Comparison of ENCODE assay signal across 22 cellular contexts in the genomic region with DNA sequence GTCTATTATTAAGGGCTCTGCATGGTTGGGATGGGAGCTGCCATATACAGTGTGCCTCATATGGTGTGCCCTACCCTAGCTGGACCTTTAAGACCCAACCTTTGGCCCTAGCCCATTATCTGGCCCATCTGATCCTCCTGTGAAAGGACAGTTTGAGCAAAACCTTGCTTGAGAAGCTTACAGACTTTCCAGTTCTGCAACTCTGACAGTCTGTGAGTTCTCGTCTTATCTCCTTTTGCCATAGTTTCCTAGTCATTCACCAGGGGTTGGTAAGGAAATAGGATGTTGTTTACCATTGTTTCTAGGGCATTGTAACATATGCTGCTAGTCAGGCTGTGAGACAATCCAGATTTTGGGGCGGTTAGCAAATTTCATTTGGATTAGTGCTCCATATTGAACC. TPM values are rescaled to one million over a fixed set of nuclear protein-coding genes. Genes with fewer than 3 reads are reported as not detected.
DNase-seq lines count a peak whose midpoint lies in the region; TF ChIP-seq lines count a peak whose summit lies in the region.
"Had no signal": no experiment of that assay in that cellular context is flagged by ENCODE, and none has a peak within 500 bp of the region (broad histone marks: within the 10 kb centered on the region; RNA-seq: fewer than 3 reads in every experiment).

No MANE protein-coding gene starts in this region.

- H3K9me3 ChIP-seq in hepatocyte (ENCODE audit: low read depth) (no peaks in the 10 kb centered on the region), spleen (peaks cover 0 to 13% (median 2%) of the 10 kb centered on the region in 8 donors)
- H3K9me3 ChIP-seq: neutrophil, Peyer's patch had no signal

- H3K27ac ChIP-seq in VCaP (peak overlapping the region; percentile 75), hepatocyte (peak overlapping the region; percentile 80), spleen (peak overlapping the region in 7 of 8 donors; percentile 43 to 81 (median 76))
- H3K27ac ChIP-seq: neutrophil, Peyer's patch, tibial nerve, WERI-Rb-1 had no signal

- H3K9me3 Mint-ChIP-seq in MCF 10A (ENCODE audit: unreplicated experiment) = no peaks in the 10 kb centered on the region
- H3K9me3 Mint-ChIP-seq: activated CD4-positive, alpha-beta memory T cell treated with anti-CD3 and anti-CD28 coated beads, Interleukin-2, amount 10 ng/mL, durations not matched to agents 7 days and 5 days; activated T-cell treated with anti-CD3 and anti-CD28 coated beads, Interleukin-2, amount 50 U/mL, for 72 hours had no signal

- H3K4me1 Mint-ChIP-seq in MCF 10A (ENCODE audit: insufficient read depth, unreplicated experiment) = peaks cover 11% of the 10 kb centered on the region
- H3K4me1 Mint-ChIP-seq: activated CD4-positive, alpha-beta memory T cell treated with anti-CD3 and anti-CD28 coated beads, Interleukin-2, amount 10 ng/mL, durations not matched to agents 7 days and 5 days had no signal

- peaks cover 25% of the 10 kb centered on the region for H3K4me1 ChIP-seq in hepatocyte (ENCODE audit: insufficient read depth)
- H3K4me1 ChIP-seq in spleen = peaks cover 7 to 75% (median 42%) of the 10 kb centered on the region in 6 donors

- no peak overlapping the region for H3K4me3 Mint-ChIP-seq in MCF 10A (ENCODE audit: unreplicated experiment)
- H3K4me3 Mint-ChIP-seq: activated CD4-positive, alpha-beta memory T cell treated with anti-CD3 and anti-CD28 coated beads, Interleukin-2, amount 10 ng/mL, durations not matched to agents 7 days and 5 days; activated T-cell treated with anti-CD3 and anti-CD28 coated beads, Interleukin-2, amount 50 U/mL, for 72 hours had no signal

- intact Hi-C loops in spleen (cut with DNase I; ENCODE audit: low total_unique reads) (no loop called here), MCF 10A (cut with micrococcal nuclease) (no loop called here)

- TF ChIP-seq CTCF in VCaP (conservative IDR thresholded peaks at IDR 0.05) (no peak), hepatocyte (IDR thresholded peaks at IDR 0.05; ENCODE audit: poor library complexity) (no peak), spleen (IDR thresholded peaks at IDR 0.05 in 8 of 11, conservative IDR thresholded peaks at IDR 0.05 in 3 of 11) (no peak), MCF 10A (IDR thresholded peaks at IDR 0.05; ENCODE audit: unreplicated experiment) (no peak)

- H2AFZ ChIP-seq in hepatocyte = no peak overlapping the region

- no peaks in the 10 kb centered on the region for H3K36me3 ChIP-seq in hepatocyte (replicated peaks; ENCODE audit: insufficient read depth, low read depth)
- H3K36me3 ChIP-seq in spleen = peaks cover 0 to 24% (median 1%) of the 10 kb centered on the region in 6 donors
- H3K36me3 ChIP-seq: neutrophil, Peyer's patch, WERI-Rb-1 had no signal

- peak; percentile 53 for DNase-seq in SIG-M5 treated with dmso at 0.1 percent for 504 hours (lab: John Stamatoyannopoulos, UW; ENCODE audit: unreplicated experiment)
- no peak for DNase-seq in SIG-M5 (lab: John Stamatoyannopoulos, UW)
- peak; percentile 53 for DNase-seq in hepatocyte (ENCODE audit: low spot score)
- no peak for DNase-seq in spleen
- DNase-seq in NCI-H1105 (lab: John Stamatoyannopoulos, UW) = no peak
- no peak for DNase-seq in NCI-H1417 (lab: John Stamatoyannopoulos, UW)
- DNase-seq in MCF 10A (ENCODE audit: unreplicated experiment) = no peak
- DNase-seq: 8988T; activated CD4-positive, alpha-beta memory T cell treated with anti-CD3 and anti-CD28 coated beads, Interleukin-2, amount 10 ng/mL, durations not matched to agents 7 days and 5 days; activated T-cell treated with anti-CD3 and anti-CD28 coated beads, Interleukin-2, amount 50 U/mL, for 72 hours; amniotic stem cell; C1 segment of cervical spinal cord; midbrain; NCI-H1694 treated with DMSO at 0.1 percent for 48 hours; NCI-H524; Peyer's patch; stimulated activated CD4-positive, alpha-beta T cell treated with anti-CD3 and anti-CD28 coated beads, Interleukin-4, amount 100 ng/mL, for 24 hours; stimulated activated CD8-positive, alpha-beta memory T cell treated with anti-CD3 and anti-CD28 coated beads, Interleukin-4, amount 100 ng/mL, for 48 hours; WERI-Rb-1 had no signal

- no peaks in the 10 kb centered on the region for H3K9me2 ChIP-seq in hepatocyte (replicated peaks; ENCODE audit: insufficient read depth)

- 75% methylated on average over 2 of the region's 2 CpGs for WGBS in hepatocyte (ENCODE audit: low lambda C conversion rate, missing lambda C conversion rate)
- 63 to 76% (median 67%) methylated on average over 2 of the region's 2 CpGs for WGBS in spleen, 5 donors

- H3K79me2 ChIP-seq in hepatocyte = peaks cover 93% of the 10 kb centered on the region

- no peaks in the 10 kb centered on the region for H3K27me3 Mint-ChIP-seq in MCF 10A (ENCODE audit: insufficient read depth, unreplicated experiment)
- H3K27me3 Mint-ChIP-seq: activated CD4-positive, alpha-beta memory T cell treated with anti-CD3 and anti-CD28 coated beads, Interleukin-2, amount 10 ng/mL, durations not matched to agents 7 days and 5 days had no signal

- H4K20me1 ChIP-seq in hepatocyte (ENCODE audit: insufficient read depth, poor library complexity, severe bottlenecking) = no peaks in the 10 kb centered on the region

- CTCF ChIA-PET in MCF 10A (lab: Yijun Ruan, JAX) = no interaction called here

- H3K4me3 ChIP-seq in hepatocyte = no peak overlapping the region
- no peak overlapping the region for H3K4me3 ChIP-seq in spleen
- H3K4me3 ChIP-seq: Peyer's patch, tibial nerve had no signal

- TF ChIP-seq POLR2A in spleen (IDR thresholded peaks at IDR 0.05) = no peak

- H3K27me3 ChIP-seq in hepatocyte (no peaks in the 10 kb centered on the region), spleen (replicated peaks in 1 of 7) (no peaks in the 10 kb centered on the region)
- H3K27me3 ChIP-seq: neutrophil, Peyer's patch, tibial nerve had no signal

- POLR2A ChIA-PET in MCF 10A (lab: Yijun Ruan, JAX) = interaction anchor here (1.2 kb wide), 1 partner anchor 9 kb away, joined by 7 read pairs; no protein-coding TSS in a partner anchor

- no peak overlapping the region for H3K27ac Mint-ChIP-seq in MCF 10A (ENCODE audit: low read depth, unreplicated experiment)
- H3K27ac Mint-ChIP-seq: activated CD4-positive, alpha-beta memory T cell treated with anti-CD3 and anti-CD28 coated beads, Interleukin-2, amount 10 ng/mL, durations not matched to agents 7 days and 5 days had no signal

- no peak overlapping the region for H3K4me2 ChIP-seq in hepatocyte

- peaks cover 4% of the 10 kb centered on the region for H3K36me3 Mint-ChIP-seq in MCF 10A (ENCODE audit: insufficient read depth, unreplicated experiment)

- BruUV-seq in MCF 10A (replicated peaks; lab: Mats Ljungman, UMichigan) = no TSS peak

RNA-seq across cellular contexts. Expression of a gene that starts 17.2 kb away (rescaled TPM):
- total RNA-seq in hepatocyte = 25.7 and 27.6 TPM in 2 replicates
- polyA plus RNA-seq in hepatocyte = 48.0 and 55.0 TPM in 2 replicates
- total RNA-seq in spleen = 100 to 1,000 TPM in 2 of 7 donors, 10 to 100 TPM in 5; 46.5 to 135 (median 90.7) TPM
- polyA plus RNA-seq in spleen = 100 to 1,000 TPM in 1 of 3 donors, 10 to 100 TPM in 2; 70.4 to 101 (median 75.1) TPM
- 44.9 and 45.2 TPM in 2 replicates for total RNA-seq in MCF 10A (2022)

Comparison
In these comparisons a context has a peak if more than half of its experiments do, and no peak if none do; other contexts are left out.
1. DNase-seq: peak in SIG-M5 treated with dmso at 0.1 percent for 504 hours (single experiment) and hepatocyte (single experiment); none in SIG-M5 (single experiment), spleen (single experiment), NCI-H1105 (single experiment), NCI-H1417 (0 of 3) and MCF 10A (single experiment).
2. Peak in every context shown above with its lines, with median percentiles within 50 percentile points of each other: H3K27ac ChIP-seq.